8 cellular contexts compared by ENCODE assay signal in the genomic region with DNA sequence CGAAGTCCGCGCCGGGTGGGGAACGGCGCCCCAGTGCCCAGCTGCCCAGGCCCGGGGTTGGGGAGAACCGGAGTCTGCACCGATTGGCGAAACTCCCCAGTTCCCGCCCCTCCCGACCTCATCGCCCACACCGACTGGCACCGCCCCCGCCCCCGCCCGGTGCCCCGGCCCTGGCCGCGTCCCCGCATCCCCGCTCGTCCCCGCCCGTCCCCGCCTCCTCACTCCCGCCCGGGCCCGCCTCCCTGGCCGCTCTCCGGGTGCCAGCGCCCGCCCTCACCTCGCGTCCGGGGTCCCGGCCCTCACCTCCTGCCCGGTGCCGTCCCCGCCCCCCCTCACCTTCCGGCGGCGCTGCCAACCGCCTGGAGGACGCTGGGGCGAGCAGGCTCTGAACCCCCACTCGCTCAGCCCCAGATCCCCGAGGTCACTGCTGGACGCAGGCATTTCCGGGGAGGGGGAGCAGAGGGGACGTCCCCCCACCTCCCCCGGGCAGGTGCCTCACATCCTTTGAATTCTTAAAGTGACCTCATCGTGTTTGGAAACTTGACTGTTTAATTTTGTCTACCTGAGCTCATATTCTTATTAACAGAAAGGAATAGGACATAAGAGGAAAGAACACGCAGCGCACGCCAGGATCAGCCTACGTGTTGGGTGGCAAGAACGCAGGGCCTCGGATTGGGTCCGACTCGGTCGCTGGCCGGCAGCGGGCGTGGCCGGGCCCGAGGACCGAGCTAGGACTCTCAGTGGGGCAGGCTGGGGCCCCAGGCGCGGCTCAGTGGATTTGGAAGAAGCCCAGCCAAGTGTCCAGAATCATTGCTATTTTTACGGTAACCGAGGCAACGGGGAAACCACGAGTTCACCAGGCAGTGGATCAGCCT. TPM values are rescaled to one million over a fixed set of nuclear protein-coding genes. Genes with fewer than 3 reads are reported as not detected.
DNase-seq lines count a peak whose midpoint lies in the region; ATAC-seq and TF ChIP-seq lines count a peak whose summit lies in the region.

A gene with protein sequence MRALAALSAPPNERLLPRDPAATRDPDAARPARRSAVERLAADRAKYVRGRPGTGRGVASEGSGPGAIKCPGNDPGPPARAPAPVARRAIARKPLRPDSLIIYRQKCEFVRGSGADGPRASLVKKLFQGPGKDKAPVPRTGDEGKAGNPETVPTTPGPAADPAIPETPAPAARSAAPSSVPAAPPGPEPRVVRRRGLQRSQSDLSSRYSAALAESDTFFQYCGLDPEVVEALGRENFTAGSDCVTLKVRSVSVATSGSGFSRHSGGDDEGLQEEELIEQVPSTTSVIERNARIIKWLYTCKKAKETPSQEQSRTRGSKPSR (minus strand): TSS at position 35 of the 875 bp plus-strand sequence. CDS start 120 bp downstream, outside the sequence.

- peak; percentile 39 for DNase-seq in DMS79 treated with DMSO at 0.1 percent for 48 hours (lab: John Stamatoyannopoulos, UW)
- peak; percentile 83 for DNase-seq in SW480 (ENCODE audit: low spot score)
- no peak for DNase-seq in astrocyte of the cerebellum (ENCODE audit: low read depth)
- peak; percentile 87 for DNase-seq in iPS-NIHi11 (ENCODE audit: low spot score)
- DNase-seq in OCI-M2 (lab: John Stamatoyannopoulos, UW; ENCODE audit: unreplicated experiment): no peak
- DNase-seq in KG1 (lab: John Stamatoyannopoulos, UW): no peak

- no peaks in the 10 kb centered on the region for H3K36me3 ChIP-seq in skeletal muscle tissue (ENCODE audit: control insufficient read depth in 3 of 3, insufficient read depth in 3 of 3, low read length in 3 of 3)

- peaks cover 7 to 9% (median 8%) of the 10 kb centered on the region in 3 donors for H3K4me1 ChIP-seq in skeletal muscle tissue (ENCODE audit: control insufficient read depth in 3 of 3, insufficient read depth in 3 of 3, low read length in 3 of 3)

- TF ChIP-seq CTCF in astrocyte of the cerebellum (IDR thresholded peaks at IDR 0.05; ENCODE audit: low read depth, low read length, missing control alignments): no peak

- peaks cover 31 to 38% (median 32%) of the 10 kb centered on the region in 3 donors for H3K27me3 ChIP-seq in skeletal muscle tissue (ENCODE audit: control insufficient read depth in 3 of 3, insufficient read depth in 3 of 3, low read length in 3 of 3)

- H3K9ac ChIP-seq in skeletal muscle tissue (ENCODE audit: low read depth in 1 of 3, low read length in 3 of 3): no peak within 1 kb of the TSS

- no peak within 1 kb of the TSS for H3K27ac ChIP-seq in skeletal muscle tissue (ENCODE audit: low read depth, low read length)

- in situ Hi-C loops in astrocyte of the cerebellum (cut with HindIII; ENCODE audit: low sequenced_read_pairs): no loop called here

- peak within 1 kb of the TSS; percentile 26 for H3K4me3 ChIP-seq in astrocyte of the cerebellum (ENCODE audit: low read depth, low read length)
- H3K4me3 ChIP-seq in skeletal muscle tissue (ENCODE audit: low read length in 3 of 3): peak within 1 kb of the TSS; percentile 22 to 51 (median 27)

- no peak for ATAC-seq in HG03097 (IDR thresholded peaks at IDR 0.05; ENCODE audit: low FRiP score, unreplicated experiment)

- no peaks in the 10 kb centered on the region for H3K9me3 ChIP-seq in skeletal muscle tissue (ENCODE audit: control insufficient read depth in 3 of 3, low read length in 3 of 3)

RNA-seq across cellular contexts. Expression of the gene that starts here (rescaled TPM):
- under 0.01 TPM for total RNA-seq in skeletal muscle tissue

Comparison
In these comparisons a context has a peak if more than half of its experiments do, and no peak if none do; other contexts are left out.
1. DNase-seq: peak in DMS79 treated with DMSO at 0.1 percent for 48 hours (single experiment), SW480 (single experiment) and iPS-NIHi11 (single experiment); none in astrocyte of the cerebellum (single experiment), OCI-M2 (single experiment) and KG1 (single experiment).